ENCODE assay signal across 8 cellular contexts in the genomic region with DNA sequence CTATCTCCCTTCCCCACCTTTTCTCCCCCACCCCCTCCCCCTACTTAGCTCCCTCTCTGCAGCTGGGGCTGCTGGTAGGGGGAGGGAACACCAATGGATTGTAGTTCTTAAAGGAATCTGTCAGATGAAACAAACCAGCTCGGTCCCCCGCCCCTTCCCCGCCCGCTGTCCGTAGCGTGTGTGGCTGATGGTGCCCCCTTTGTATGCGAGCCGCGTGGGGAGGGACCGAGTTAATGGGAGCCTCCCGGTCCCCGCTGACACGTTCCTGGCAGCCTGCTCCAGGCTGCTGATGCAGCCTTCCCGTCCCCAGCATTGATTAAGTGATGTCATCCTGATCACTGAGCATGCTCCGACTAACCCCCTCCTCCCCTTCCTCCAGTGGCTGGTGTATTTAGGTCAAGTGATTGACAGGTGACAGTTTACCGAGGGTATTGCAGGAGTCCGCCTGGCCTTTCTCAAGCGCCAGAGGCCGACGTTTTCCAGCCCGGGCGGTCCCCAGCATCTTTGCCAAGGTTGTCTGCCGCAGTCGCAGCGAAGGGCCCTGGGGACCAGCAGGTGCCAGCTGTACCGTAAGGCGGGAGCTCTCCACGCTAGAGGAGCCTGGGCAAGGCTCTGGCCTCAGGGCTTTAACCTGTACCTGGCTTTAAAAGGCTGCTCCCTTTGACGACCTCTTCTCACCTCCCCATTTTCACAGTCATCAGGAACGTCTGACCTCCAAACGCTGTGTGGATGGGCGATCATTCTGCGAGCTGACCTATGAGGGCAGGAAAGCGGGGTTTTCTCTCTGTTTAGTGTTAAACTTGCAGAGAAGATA. TPM values are rescaled to one million over a fixed set of nuclear protein-coding genes. Genes with fewer than 3 reads are reported as not detected.
DNase-seq lines count a peak whose midpoint lies in the region; ATAC-seq and TF ChIP-seq lines count a peak whose summit lies in the region.

No MANE protein-coding gene starts in this region.

- H3K36me3 Mint-ChIP-seq in activated CD4-positive, alpha-beta T cell treated with anti-CD3 and anti-CD28 coated beads, Interleukin-2, amount 10 ng/mL, durations not matched to agents 24 days and 14 days (ENCODE audit: low read depth): peaks cover 7% of the 10 kb centered on the region
- H3K36me3 Mint-ChIP-seq in neural crest cell (ENCODE audit: low read depth): peaks cover 10% of the 10 kb centered on the region

- H3K36me3 ChIP-seq in tibial artery (no peaks in the 10 kb centered on the region), aorta (ENCODE audit: control insufficient read depth in 1 of 2, insufficient read depth in 2 of 2, low read length in 1 of 2) (no peaks in the 10 kb centered on the region)

- peaks cover 10% of the 10 kb centered on the region for H3K4me1 Mint-ChIP-seq in activated CD4-positive, alpha-beta T cell treated with anti-CD3 and anti-CD28 coated beads, Interleukin-2, amount 10 ng/mL, durations not matched to agents 24 days and 14 days
- H3K4me1 Mint-ChIP-seq in neural crest cell: peaks cover 24% of the 10 kb centered on the region

- H3K9me3 ChIP-seq in tibial artery: peaks cover 0 to 7% (median 0%) of the 10 kb centered on the region in 3 donors
- peaks cover 2% of the 10 kb centered on the region for H3K9me3 ChIP-seq in aorta (ENCODE audit: control insufficient read depth, low read length)

- TF ChIP-seq CTCF in neural crest cell (conservative IDR thresholded peaks at IDR 0.05) (no peak), tibial artery (IDR thresholded peaks at IDR 0.05) (no peak)

- DNase-seq in G401 (ENCODE audit: low spot score) (peak; percentile 79), NCI-H1417 treated with DMSO at 0.1 percent for 48 hours (lab: John Stamatoyannopoulos, UW) (peak; percentile 71), neural crest cell (ENCODE audit: low read depth, low spot score) (peak; percentile 61), tibial artery (peak in 1 of 2 donors; percentile 66), SKM-1 (lab: John Stamatoyannopoulos, UW; ENCODE audit: unreplicated experiment) (no peak), aorta (no peak)
- DNase-seq in activated CD4-positive, alpha-beta T cell treated with anti-CD3 and anti-CD28 coated beads, Interleukin-2, amount 10 ng/mL, durations not matched to agents 24 days and 14 days: peak; percentile 88
- peak; percentile 8 for DNase-seq in effector CD8-positive, alpha-beta T cell (lab: John Stamatoyannopoulos, UW)

- H3K27ac Mint-ChIP-seq in activated CD4-positive, alpha-beta T cell treated with anti-CD3 and anti-CD28 coated beads, Interleukin-2, amount 10 ng/mL, durations not matched to agents 24 days and 14 days: peak overlapping the region; percentile 86
- peak overlapping the region; percentile 96 for H3K27ac Mint-ChIP-seq in neural crest cell (ENCODE audit: unreplicated experiment)

- peak overlapping the region; percentile 91 for H3K4me3 Mint-ChIP-seq in activated CD4-positive, alpha-beta T cell treated with anti-CD3 and anti-CD28 coated beads, Interleukin-2, amount 10 ng/mL, durations not matched to agents 24 days and 14 days
- H3K4me3 Mint-ChIP-seq in neural crest cell: peak overlapping the region; percentile 97

- peaks cover 0 to 28% of the 10 kb centered on the region in 2 donors for H3K27me3 ChIP-seq in tibial artery
- H3K27me3 ChIP-seq in aorta (ENCODE audit: control insufficient read depth in 1 of 2, insufficient read depth in 2 of 2, low read length in 1 of 2): no peaks in the 10 kb centered on the region

- H3K4me1 ChIP-seq in tibial artery (peaks cover 0 to 30% (median 25%) of the 10 kb centered on the region in 4 donors), aorta (ENCODE audit: control insufficient read depth in 1 of 2, insufficient read depth in 2 of 2, low read length in 2 of 2) (peaks cover 0 to 3% of the 10 kb centered on the region in 2 donors)

- peaks cover 9% of the 10 kb centered on the region for H3K9me3 Mint-ChIP-seq in activated CD4-positive, alpha-beta T cell treated with anti-CD3 and anti-CD28 coated beads, Interleukin-2, amount 10 ng/mL, durations not matched to agents 24 days and 14 days
- H3K9me3 Mint-ChIP-seq in neural crest cell: no peaks in the 10 kb centered on the region

- intact Hi-C loops in activated CD4-positive, alpha-beta T cell treated with anti-CD3 and anti-CD28 coated beads, Interleukin-2, amount 10 ng/mL, durations not matched to agents 24 days and 14 days (cut with micrococcal nuclease): loop anchor here (1.0 to 5.0 kb wide), 5 partner anchors 50 to 354 kb away; no protein-coding TSS in a partner anchor
- intact Hi-C loops in tibial artery (cut with DNase I; ENCODE audit: low total_unique reads): no loop called here
- intact Hi-C loops in aorta (cut with DNase I): no loop called here

- no peak overlapping the region for H3K27ac ChIP-seq in tibial artery
- H3K27ac ChIP-seq in aorta (ENCODE audit: low read depth in 1 of 2, low read length in 2 of 2): no peak overlapping the region

- H3K27me3 Mint-ChIP-seq in activated CD4-positive, alpha-beta T cell treated with anti-CD3 and anti-CD28 coated beads, Interleukin-2, amount 10 ng/mL, durations not matched to agents 24 days and 14 days: peaks cover 20% of the 10 kb centered on the region
- peaks cover 17% of the 10 kb centered on the region for H3K27me3 Mint-ChIP-seq in neural crest cell (ENCODE audit: low read depth)

- ATAC-seq in aorta (ENCODE audit: low FRiP score): no peak

- H3K4me3 ChIP-seq in tibial artery (peak overlapping the region; percentile 51 to 60), aorta (ENCODE audit: low read length in 2 of 2) (no peak overlapping the region)

- in situ Hi-C loops in G401 (cut with HindIII; ENCODE audit: low sequenced_read_pairs): no loop called here

- WGBS in aorta, 2 donors: 7 to 8% methylated on average over 34 of the region's 34 CpGs

RNA-seq across cellular contexts. Expression of a gene that starts 1.8 kb away (rescaled TPM):
- 9.3 and 10.7 TPM in 2 replicates for total RNA-seq in G401 (2014; rRNA removed; shearing (Covaris generic))
- total RNA-seq in activated CD4-positive, alpha-beta T cell treated with anti-CD3 and anti-CD28 coated beads, Interleukin-2, amount 10 ng/mL, durations not matched to agents 24 days and 14 days: 16.9 and 20.0 TPM in 2 replicates
- total RNA-seq in neural crest cell (63.3 and 66.7 TPM in 2 replicates), aorta (1 to 10 TPM; 2.3 to 3.4 TPM)
- 1 to 10 TPM; 1.5 TPM for polyA plus RNA-seq in aorta

Comparison
In these comparisons a context has a peak if more than half of its experiments do, and no peak if none do; other contexts are left out.
1. DNase-seq: peak in G401 (single experiment), NCI-H1417 treated with DMSO at 0.1 percent for 48 hours (single experiment), activated CD4-positive, alpha-beta T cell treated with anti-CD3 and anti-CD28 coated beads, Interleukin-2, amount 10 ng/mL, durations not matched to agents 24 days and 14 days (single experiment), effector CD8-positive, alpha-beta T cell (single experiment) and neural crest cell (single experiment); none in SKM-1 (single experiment) and aorta (0 of 2).
2. H3K4me3 ChIP-seq: peak in tibial artery (2 of 2); none in aorta (0 of 2).